In the genomic region with DNA sequence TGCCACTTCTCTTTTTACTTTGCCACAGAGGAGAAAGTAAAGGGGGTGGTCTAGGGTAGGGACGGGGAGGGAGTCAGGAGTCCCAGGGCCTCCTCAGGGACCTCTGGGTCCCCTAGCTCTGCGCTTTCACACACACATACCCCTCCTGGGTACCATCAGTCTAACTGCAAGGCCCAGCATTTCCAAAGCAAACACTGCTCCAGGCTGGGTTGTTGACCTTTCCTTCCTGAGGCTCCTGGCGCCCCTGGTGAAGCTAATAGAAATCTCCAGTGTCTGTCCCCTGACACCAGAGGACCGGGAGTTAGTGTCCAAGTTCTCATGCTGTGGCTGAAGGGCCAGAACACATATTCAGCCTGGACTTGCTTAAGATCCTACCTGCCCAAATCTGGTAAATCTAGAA, we compare ENCODE assay signal across 14 cellular contexts. TPM values are rescaled to one million over a fixed set of nuclear protein-coding genes. Genes with fewer than 3 reads are reported as not detected.
DNase-seq lines count a peak whose midpoint lies in the region; ATAC-seq and TF ChIP-seq lines count a peak whose summit lies in the region.
"Had no signal": no experiment of that assay in that cellular context is flagged by ENCODE, and none has a peak within 500 bp of the region (broad histone marks: within the 10 kb centered on the region; RNA-seq: fewer than 3 reads in every experiment).

No MANE protein-coding gene starts in this region.

- H3K4me1 ChIP-seq in CD4-positive, CD25-positive, alpha-beta regulatory T cell (ENCODE audit: control insufficient read depth, insufficient read depth, low read length, poor library complexity, severe bottlenecking) = peaks cover 73% of the 10 kb centered on the region
- H3K4me1 ChIP-seq in prostate gland (replicated peaks) = peaks cover 20% of the 10 kb centered on the region

- intact Hi-C loops in prostate gland (cut with DNase I) = no loop called here

- no peak for TF ChIP-seq CTCF in endothelial cell (IDR thresholded peaks at IDR 0.05; ENCODE audit: unreplicated experiment)
- no peak for TF ChIP-seq CTCF in prostate gland (IDR thresholded peaks at IDR 0.05)

- peaks cover 34% of the 10 kb centered on the region for H3K36me3 Mint-ChIP-seq in CD4-positive, CD25-positive, alpha-beta regulatory T cell
- H3K36me3 Mint-ChIP-seq in endothelial cell (ENCODE audit: low read depth, unreplicated experiment) = peaks cover 12% of the 10 kb centered on the region
- peaks cover 13% of the 10 kb centered on the region for H3K36me3 Mint-ChIP-seq in activated naive CD8-positive, alpha-beta T cell treated with anti-CD3 and anti-CD28 coated beads for 36 hours

- peaks cover 57% of the 10 kb centered on the region for H3K36me3 ChIP-seq in CD4-positive, CD25-positive, alpha-beta regulatory T cell (ENCODE audit: control insufficient read depth, insufficient read depth, low read length)
- peaks cover 0 to 16% of the 10 kb centered on the region in 2 donors for H3K36me3 ChIP-seq in prostate gland

- H3K27ac Mint-ChIP-seq in CD4-positive, CD25-positive, alpha-beta regulatory T cell = peak overlapping the region; percentile 86 to 93 (median 89)
- H3K27ac Mint-ChIP-seq in endothelial cell (ENCODE audit: unreplicated experiment) = peak overlapping the region; percentile 70
- H3K27ac Mint-ChIP-seq in activated naive CD8-positive, alpha-beta T cell treated with anti-CD3 and anti-CD28 coated beads for 36 hours = no peak overlapping the region

- peaks cover 6 to 77% (median 50%) of the 10 kb centered on the region in 4 donors for H3K4me1 Mint-ChIP-seq in CD4-positive, CD25-positive, alpha-beta regulatory T cell
- H3K4me1 Mint-ChIP-seq in endothelial cell (ENCODE audit: unreplicated experiment) = peaks cover 42% of the 10 kb centered on the region
- H3K4me1 Mint-ChIP-seq in activated naive CD8-positive, alpha-beta T cell treated with anti-CD3 and anti-CD28 coated beads for 36 hours = peaks cover 55% of the 10 kb centered on the region

- H3K4me3 ChIP-seq in CD4-positive, CD25-positive, alpha-beta regulatory T cell (ENCODE audit: low read depth, low read length) = peak overlapping the region; percentile 95
- H3K4me3 ChIP-seq in prostate gland = no peak overlapping the region
- H3K4me3 ChIP-seq: K562, SJSA1 had no signal

- H3K27me3 Mint-ChIP-seq in CD4-positive, CD25-positive, alpha-beta regulatory T cell = peaks cover 4% of the 10 kb centered on the region
- H3K27me3 Mint-ChIP-seq in endothelial cell (ENCODE audit: unreplicated experiment) = peaks cover 15% of the 10 kb centered on the region
- H3K27me3 Mint-ChIP-seq in activated naive CD8-positive, alpha-beta T cell treated with anti-CD3 and anti-CD28 coated beads for 36 hours = no peaks in the 10 kb centered on the region

- no peaks in the 10 kb centered on the region for H3K27me3 ChIP-seq in CD4-positive, CD25-positive, alpha-beta regulatory T cell (ENCODE audit: control insufficient read depth, insufficient read depth, low read length)
- H3K27me3 ChIP-seq in prostate gland (replicated peaks; ENCODE audit: insufficient read depth) = no peaks in the 10 kb centered on the region
- H3K27me3 ChIP-seq: foreskin keratinocyte, SJSA1 had no signal

- no peaks in the 10 kb centered on the region for H3K9me3 Mint-ChIP-seq in CD4-positive, CD25-positive, alpha-beta regulatory T cell
- no peaks in the 10 kb centered on the region for H3K9me3 Mint-ChIP-seq in endothelial cell (ENCODE audit: unreplicated experiment)
- no peaks in the 10 kb centered on the region for H3K9me3 Mint-ChIP-seq in activated naive CD8-positive, alpha-beta T cell treated with anti-CD3 and anti-CD28 coated beads for 36 hours

- DNase-seq in CD4-positive, CD25-positive, alpha-beta regulatory T cell = no peak
- DNase-seq in HuH-7.5 (ENCODE audit: low spot score) = peak; percentile 70
- no peak for DNase-seq in endothelial cell (ENCODE audit: low spot score)
- DNase-seq in prostate gland (ENCODE audit: low spot score) = no peak
- no peak for DNase-seq in HCEC 1CT
- no peak for DNase-seq in activated naive CD8-positive, alpha-beta T cell treated with anti-CD3 and anti-CD28 coated beads for 36 hours
- no peak for DNase-seq in HK-2 (ENCODE audit: unreplicated experiment)
- DNase-seq: DMS79, foreskin keratinocyte had no signal

- H3K4me3 Mint-ChIP-seq in CD4-positive, CD25-positive, alpha-beta regulatory T cell = peak overlapping the region; percentile 98 to 100 (median 98)
- peak overlapping the region; percentile 29 for H3K4me3 Mint-ChIP-seq in endothelial cell (ENCODE audit: unreplicated experiment)
- H3K4me3 Mint-ChIP-seq in activated naive CD8-positive, alpha-beta T cell treated with anti-CD3 and anti-CD28 coated beads for 36 hours = no peak overlapping the region

- no peaks in the 10 kb centered on the region for H3K9me3 ChIP-seq in CD4-positive, CD25-positive, alpha-beta regulatory T cell (ENCODE audit: control insufficient read depth in 2 of 2, low read length in 2 of 2)
- H3K9me3 ChIP-seq in prostate gland = no peaks in the 10 kb centered on the region
- H3K9me3 ChIP-seq: SJSA1 had no signal

- 77% methylated on average over 4 of the region's 4 CpGs for WGBS in prostate gland

- H3K27ac ChIP-seq in CD4-positive, CD25-positive, alpha-beta regulatory T cell (ENCODE audit: insufficient read depth, low read length, poor library complexity, severe bottlenecking) = peak overlapping the region; percentile 82
- H3K27ac ChIP-seq in prostate gland = peak overlapping the region; percentile 94 to 95
- H3K27ac ChIP-seq: foreskin keratinocyte, SJSA1 had no signal

- no peak for TF ChIP-seq POLR2A in prostate gland (IDR thresholded peaks at IDR 0.05)

- no peak for ATAC-seq in CD4-positive, CD25-positive, alpha-beta regulatory T cell (ENCODE audit: low read depth in 2 of 2)
- ATAC-seq in HG03469 (IDR thresholded peaks at IDR 0.05; ENCODE audit: unreplicated experiment) = no peak
- ATAC-seq: foreskin keratinocyte had no signal

RNA-seq across cellular contexts. Expression of a gene that starts 3.9 kb away (rescaled TPM):
- total RNA-seq in CD4-positive, CD25-positive, alpha-beta regulatory T cell = 454 TPM
- 10 to 100 TPM; 66.9 to 72.2 (median 69.3) TPM for polyA plus RNA-seq in CD4-positive, CD25-positive, alpha-beta regulatory T cell
- 79.9 TPM for total RNA-seq in endothelial cell (ENCODE audit: unreplicated experiment)
- total RNA-seq in prostate gland = 100 to 1,000 TPM; 141 to 192 TPM
- total RNA-seq in activated naive CD8-positive, alpha-beta T cell treated with anti-CD3 and anti-CD28 coated beads for 36 hours = 10 to 100 TPM; 29.5 to 33.0 TPM

RNA-seq across cellular contexts. Expression of a gene that starts 10.7 kb away (rescaled TPM):
- 0.39 TPM for total RNA-seq in CD4-positive, CD25-positive, alpha-beta regulatory T cell
- polyA plus RNA-seq in CD4-positive, CD25-positive, alpha-beta regulatory T cell = under 1 TPM in 2 of 4 donors, not detected in 2; 0.13 to 0.17 TPM
- 0.28 TPM for total RNA-seq in endothelial cell (ENCODE audit: unreplicated experiment)
- total RNA-seq in prostate gland = 1 to 10 TPM; 1.7 to 2.0 TPM
- under 1 TPM in 1 of 2 experiments, not detected in 1; 0.39 TPM for total RNA-seq in activated naive CD8-positive, alpha-beta T cell treated with anti-CD3 and anti-CD28 coated beads for 36 hours
- total RNA-seq: bronchial epithelial cell, foreskin keratinocyte, mesenteric fat pad, SJSA1 had no signal
- polyA plus RNA-seq: foreskin keratinocyte had no signal

RNA-seq across cellular contexts. Expression of a gene that starts 45.8 kb away (rescaled TPM):
- 51.6 TPM for total RNA-seq in CD4-positive, CD25-positive, alpha-beta regulatory T cell
- 10 to 100 TPM; 56.7 to 74.6 (median 67.7) TPM for polyA plus RNA-seq in CD4-positive, CD25-positive, alpha-beta regulatory T cell
- total RNA-seq in endothelial cell (ENCODE audit: unreplicated experiment) = 44.5 TPM
- 10 to 100 TPM; 70.8 to 80.2 TPM for total RNA-seq in prostate gland
- total RNA-seq in activated naive CD8-positive, alpha-beta T cell treated with anti-CD3 and anti-CD28 coated beads for 36 hours = 100 to 1,000 TPM; 142 to 149 TPM
